ENCODE assay signal across 9 cellular contexts in genomic region chr14:39626589-39627576, GRCh38.
"Had no signal": no experiment of that assay in that cellular context is flagged by ENCODE, and none has a peak within 500 bp of the region (broad histone marks: within the 10 kb centered on the region; RNA-seq: fewer than 3 reads in every experiment).

No MANE protein-coding gene starts in this region.

- H3K4me1 ChIP-seq: HAP-1 had no signal

- H3K9me3 ChIP-seq: HAP-1 had no signal

- H3K4me3 Mint-ChIP-seq: HFFc6 had no signal

- H3K27ac ChIP-seq: GM23248, HL-60 had no signal

- H3K4me3 ChIP-seq: GM23248, HAP-1, K562 had no signal

- H3K9ac ChIP-seq: GM23248 had no signal

- FAIRE-seq: K562 had no signal

- H3K36me3 ChIP-seq: HAP-1 had no signal

- ATAC-seq: HCT116, K562 had no signal

- H3K27ac Mint-ChIP-seq: HFFc6 had no signal

- H2AFZ ChIP-seq: GM23248 had no signal

- DNase-seq: GM23248, GOT3, H7, HFFc6, IMR-90 had no signal
